In the genomic region with DNA sequence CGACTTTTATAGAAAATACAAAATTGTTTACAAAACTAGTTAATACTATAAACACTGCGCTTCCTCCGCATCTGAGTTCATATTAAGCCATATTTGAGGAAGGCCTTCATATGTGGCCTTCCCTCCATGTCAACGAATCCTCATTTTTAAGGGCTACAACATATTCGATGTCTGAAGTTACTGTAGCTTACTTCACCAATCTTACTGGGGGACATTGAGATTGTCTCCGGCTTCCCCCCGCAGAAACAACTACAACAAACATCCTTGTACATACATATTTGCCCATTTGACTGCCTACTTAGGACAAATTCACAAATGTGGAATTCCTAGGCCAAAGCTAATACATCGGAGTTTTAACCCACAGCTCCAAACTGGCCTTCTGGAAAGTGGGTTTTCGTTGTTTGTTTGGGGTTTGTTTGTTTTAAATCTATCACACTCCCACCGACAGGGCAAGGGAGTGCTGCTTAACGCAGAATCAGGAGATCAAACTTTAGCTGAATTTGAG, we compare ENCODE assay signal across 8 cellular contexts.
DNase-seq lines count a peak whose midpoint lies in the region; ATAC-seq and TF ChIP-seq lines count a peak whose summit lies in the region.

No MANE protein-coding gene starts in this region.

- peak overlapping the region; percentile 59 for H3K4me3 Mint-ChIP-seq in dendritic cell treated with granulocyte-macrophage colony-stimulating factor and Interleukin-4, amounts not matched to agents 40 ng/mL and 50 ng/mL, for 4 days

- H3K27me3 Mint-ChIP-seq in dendritic cell treated with granulocyte-macrophage colony-stimulating factor and Interleukin-4, amounts not matched to agents 40 ng/mL and 50 ng/mL, for 4 days = no peaks in the 10 kb centered on the region

- H2AFZ ChIP-seq in neuron (ENCODE audit: low read depth, low read length) = peak overlapping the region; percentile 52

- TF ChIP-seq CTCF in GM06990 (IDR thresholded peaks at IDR 0.05; ENCODE audit: insufficient read depth, low read length, poor library complexity, severe bottlenecking) = no peak
- no peak for TF ChIP-seq CTCF in HL-60 (IDR thresholded peaks at IDR 0.05; ENCODE audit: insufficient read depth, low read length)

- H3K9me3 ChIP-seq in neuron (ENCODE audit: low read length) = no peaks in the 10 kb centered on the region

- DNase-seq in GM06990 (ENCODE audit: extremely low read depth, insufficient read length) (no peak), HL-60 (ENCODE audit: low read depth in 1 of 2, low spot score in 1 of 2) (no peak), NCI-H128 (lab: John Stamatoyannopoulos, UW; ENCODE audit: unreplicated experiment) (no peak)
- no peak for DNase-seq in activated CD4-positive, alpha-beta T cell treated with anti-CD3 and anti-CD28 coated beads for 1 hour

- H3K9me3 Mint-ChIP-seq in dendritic cell treated with granulocyte-macrophage colony-stimulating factor and Interleukin-4, amounts not matched to agents 40 ng/mL and 50 ng/mL, for 4 days = no peaks in the 10 kb centered on the region

- no peak overlapping the region for H3K27ac ChIP-seq in HL-60 (replicated peaks)

- H3K27me3 ChIP-seq in GM06990 (replicated peaks; ENCODE audit: control insufficient read depth, insufficient read depth, low read length) (no peaks in the 10 kb centered on the region), HL-60 (ENCODE audit: insufficient read depth, poor library complexity, severe bottlenecking) (no peaks in the 10 kb centered on the region), neuron (ENCODE audit: insufficient read depth, low read length) (peaks cover 10% of the 10 kb centered on the region)

- peak overlapping the region; percentile 82 for H3K27ac Mint-ChIP-seq in dendritic cell treated with granulocyte-macrophage colony-stimulating factor and Interleukin-4, amounts not matched to agents 40 ng/mL and 50 ng/mL, for 4 days

- H3K4me1 ChIP-seq in neuron (ENCODE audit: insufficient read depth, low read length) = peaks cover 3% of the 10 kb centered on the region

- no peaks in the 10 kb centered on the region for H3K36me3 Mint-ChIP-seq in dendritic cell treated with granulocyte-macrophage colony-stimulating factor and Interleukin-4, amounts not matched to agents 40 ng/mL and 50 ng/mL, for 4 days (ENCODE audit: low read depth)

- H3K4me3 ChIP-seq in GM06990 (replicated peaks; ENCODE audit: low read depth, low read length) (peak overlapping the region; percentile 77), HL-60 (replicated peaks; ENCODE audit: insufficient read depth, low read length) (peak overlapping the region; percentile 66), neuron (ENCODE audit: low read length) (peak overlapping the region; percentile 55)

- no peaks in the 10 kb centered on the region for H3K36me3 ChIP-seq in GM06990 (ENCODE audit: control insufficient read depth, insufficient read depth, low read length)
- no peaks in the 10 kb centered on the region for H3K36me3 ChIP-seq in neuron (ENCODE audit: insufficient read depth, low read length)

- intact Hi-C loops in dendritic cell treated with granulocyte-macrophage colony-stimulating factor and Interleukin-4, amounts not matched to agents 40 ng/mL and 50 ng/mL, for 4 days (cut with micrococcal nuclease) = no loop called here

- ATAC-seq in GM21528 (IDR thresholded peaks at IDR 0.05; ENCODE audit: low FRiP score, unreplicated experiment) (no peak), HG02870 (IDR thresholded peaks at IDR 0.05; ENCODE audit: unreplicated experiment) (no peak)

- peaks cover 42% of the 10 kb centered on the region for H3K4me1 Mint-ChIP-seq in dendritic cell treated with granulocyte-macrophage colony-stimulating factor and Interleukin-4, amounts not matched to agents 40 ng/mL and 50 ng/mL, for 4 days (ENCODE audit: low read depth)
